Comparison of ENCODE assay signal across 16 cellular contexts in the genomic region with DNA sequence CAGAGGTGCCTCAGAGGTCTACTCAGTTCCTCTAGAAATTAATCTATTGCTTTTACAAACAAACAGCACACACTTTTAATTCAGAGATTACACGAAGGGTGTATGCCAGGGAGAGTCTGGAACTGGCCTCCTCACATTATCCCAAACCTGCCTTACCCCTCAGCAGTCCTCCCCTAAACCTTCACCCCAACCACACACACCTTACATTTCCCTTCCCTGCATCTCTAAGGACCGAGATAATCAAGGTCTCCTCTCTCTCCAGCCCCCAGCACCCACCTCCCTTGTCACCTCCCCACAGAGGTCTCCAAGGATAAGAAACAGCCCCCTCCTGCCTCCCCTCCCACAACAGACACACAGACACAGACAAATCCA. TPM values are rescaled to one million over a fixed set of nuclear protein-coding genes. Genes with fewer than 3 reads are reported as not detected.
DNase-seq lines count a peak whose midpoint lies in the region; ATAC-seq, FAIRE-seq and TF ChIP-seq lines count a peak whose summit lies in the region.
"Had no signal": no experiment of that assay in that cellular context is flagged by ENCODE, and none has a peak within 500 bp of the region (broad histone marks: within the 10 kb centered on the region; RNA-seq: fewer than 3 reads in every experiment).

No MANE protein-coding gene starts in this region.

- H3K9ac ChIP-seq in neuronal stem cell (ENCODE audit: low read depth, low read length, poor library complexity): no peak overlapping the region

- H3K4me3 ChIP-seq in gastroesophageal sphincter (no peak overlapping the region), neuronal stem cell (ENCODE audit: low read length in 2 of 2) (peak overlapping the region in 1 of 2 donors; percentile 46)

- H4K91ac ChIP-seq in neuronal stem cell (ENCODE audit: low read depth, low read length, poor library complexity): no peak overlapping the region

- no peak overlapping the region for H2BK5ac ChIP-seq in neuronal stem cell (ENCODE audit: low read length)

- H3K4ac ChIP-seq in neuronal stem cell (ENCODE audit: low read length): no peak overlapping the region

- no peak overlapping the region for H4K8ac ChIP-seq in neuronal stem cell (ENCODE audit: low read depth, low read length)

- H3K18ac ChIP-seq in neuronal stem cell (ENCODE audit: low read length): no peak overlapping the region

- H3K9me3 ChIP-seq in T-helper 17 cell (ENCODE audit: control insufficient read depth, low read length, poor library complexity, severe bottlenecking): no peaks in the 10 kb centered on the region
- no peaks in the 10 kb centered on the region for H3K9me3 ChIP-seq in gastroesophageal sphincter
- no peaks in the 10 kb centered on the region for H3K9me3 ChIP-seq in neuronal stem cell (replicated peaks in 1 of 2; ENCODE audit: control insufficient read depth in 2 of 2, insufficient read depth in 1 of 2, low read depth in 1 of 2, low read length in 2 of 2)
- H3K9me3 ChIP-seq: left lung had no signal

- FAIRE-seq in GM12891 (lab: Jason Lieb, UNC): no peak

- H3K4me1 Mint-ChIP-seq in T-helper 17 cell: peaks cover 11% of the 10 kb centered on the region

- H3K14ac ChIP-seq in neuronal stem cell (ENCODE audit: low read length): no peak overlapping the region

- TF ChIP-seq CTCF in gastroesophageal sphincter (IDR thresholded peaks at IDR 0.05): no peak

- H3K4me2 ChIP-seq in neuronal stem cell (ENCODE audit: insufficient read depth, low read length, poor library complexity, severe bottlenecking): no peak overlapping the region

- H2AK5ac ChIP-seq in neuronal stem cell (ENCODE audit: low read depth, low read length): no peak overlapping the region

- no peak for DNase-seq in GM12891 (ENCODE audit: insufficient read length, low spot score)
- DNase-seq in T-helper 17 cell: no peak
- DNase-seq in neuronal stem cell (ENCODE audit: low spot score): no peak
- no peak for DNase-seq in NCI-H187 (lab: John Stamatoyannopoulos, UW)
- DNase-seq in NCI-H526 (lab: John Stamatoyannopoulos, UW): no peak
- DNase-seq: activated naive CD4-positive, alpha-beta T cell; IMR-90; NCI-H1092 treated with DMSO at 0.1 percent for 48 hours; NCI-H446 treated with DMSO at 0.1 percent for 48 hours; PC-3; SW 1271 had no signal

- H3K27ac Mint-ChIP-seq in T-helper 17 cell: peak overlapping the region; percentile 51

- no peaks in the 10 kb centered on the region for H3K36me3 ChIP-seq in gastroesophageal sphincter
- no peaks in the 10 kb centered on the region for H3K36me3 ChIP-seq in neuronal stem cell (replicated peaks in 1 of 2; ENCODE audit: control insufficient read depth in 2 of 2, insufficient read depth in 2 of 2, low read length in 2 of 2)

- WGBS in gastroesophageal sphincter (ENCODE audit: low coverage in 1 of 2), 2 donors: 0% methylated on average over 1 of the region's 2 CpGs; no CpG with 5 or more reads in 1 of the 2 donors
- no CpG with 5 or more reads among the region's 2 CpGs for WGBS in neuronal stem cell (ENCODE audit: extremely low coverage in 2 of 2, insufficient read length in 2 of 2, insufficient replicate concordance in 1 of 2), 2 donors

- no peak overlapping the region for H3K27ac ChIP-seq in gastroesophageal sphincter
- H3K27ac ChIP-seq in neuronal stem cell (replicated peaks; ENCODE audit: low read length): no peak overlapping the region

- H3K36me3 Mint-ChIP-seq in T-helper 17 cell (ENCODE audit: low read depth): peaks cover 7% of the 10 kb centered on the region

- no peak overlapping the region for H2BK120ac ChIP-seq in neuronal stem cell (ENCODE audit: low read depth, low read length)

- no peak overlapping the region for H3K4me3 Mint-ChIP-seq in T-helper 17 cell

- no peak overlapping the region for H2BK12ac ChIP-seq in neuronal stem cell (ENCODE audit: low read length)

- H3K27me3 Mint-ChIP-seq in T-helper 17 cell: peaks cover 36% of the 10 kb centered on the region

- no peak overlapping the region for H3K23ac ChIP-seq in neuronal stem cell (ENCODE audit: low read depth, low read length, poor library complexity)

- TF ChIP-seq EP300 in gastroesophageal sphincter (IDR thresholded peaks at IDR 0.05): no peak

- no peaks in the 10 kb centered on the region for H3K79me1 ChIP-seq in neuronal stem cell (ENCODE audit: low read depth, low read length)

- no peaks in the 10 kb centered on the region for H3K4me1 ChIP-seq in gastroesophageal sphincter
- H3K4me1 ChIP-seq in neuronal stem cell (ENCODE audit: control insufficient read depth in 2 of 2, insufficient read depth in 1 of 2, low read depth in 1 of 2, low read length in 2 of 2): no peaks in the 10 kb centered on the region

- TF ChIP-seq POLR2A in GM12891 (IDR thresholded peaks at IDR 0.05; ENCODE audit: low read depth, low read length) (peak; percentile 29; the same call in 1 of the 2 replicates), gastroesophageal sphincter (IDR thresholded peaks at IDR 0.05) (no peak)

- ATAC-seq in T-helper 17 cell (no peak), gastroesophageal sphincter (peak; percentile 22), GM21447 (IDR thresholded peaks at IDR 0.05; ENCODE audit: unreplicated experiment) (no peak)
- ATAC-seq: PC-3 had no signal

- no peak overlapping the region for H2BK15ac ChIP-seq in neuronal stem cell (ENCODE audit: low read length)

- H3K27me3 ChIP-seq in gastroesophageal sphincter: no peaks in the 10 kb centered on the region
- H3K27me3 ChIP-seq in neuronal stem cell (ENCODE audit: control insufficient read depth in 3 of 3, insufficient read depth in 3 of 3, low read depth in 1 of 3, low read length in 3 of 3): peaks cover 0 to 49% (median 0%) of the 10 kb centered on the region in 3 experiments

- peak overlapping the region; percentile 74 for H2AFZ ChIP-seq in neuronal stem cell (ENCODE audit: low read length)

TF ChIP-seq in GM12891, 5 proteins besides CTCF, POLR2A, EP300 and RAD21:
- TF ChIP-seq TAF1 (IDR thresholded peaks at IDR 0.05; ENCODE audit: low read depth, low read length): no peak
- TF ChIP-seq POLR2AphosphoS5 (IDR thresholded peaks at IDR 0.05; ENCODE audit: low read depth, low read length): no peak
- no peak for TF ChIP-seq PAX5 (IDR thresholded peaks at IDR 0.05; ENCODE audit: insufficient read depth, low read length, severe bottlenecking)
- no peak for TF ChIP-seq POU2F2 (IDR thresholded peaks at IDR 0.05; ENCODE audit: low read depth, low read length)
- TF ChIP-seq SPI1 (IDR thresholded peaks at IDR 0.05; ENCODE audit: low read depth, low read length): no peak

RNA-seq across cellular contexts. Expression of a gene that starts 6.1 kb away (rescaled TPM):
- polyA plus RNA-seq in GM12891 (2012; ENCODE audit: low read depth, missing spikeins): 1,438 TPM
- total RNA-seq in T-helper 17 cell: 10 to 100 TPM; 39.8 to 46.5 TPM
- 10 to 100 TPM in 3 of 4 donors, 1 to 10 TPM in 1; 5.8 to 80.7 (median 55.5) TPM for total RNA-seq in gastroesophageal sphincter
- 2.2 TPM for polyA plus RNA-seq in neuronal stem cell (2013, experiment 1 of 2)
- polyA plus RNA-seq in neuronal stem cell (2013, experiment 2 of 2): 1.8 TPM
- total RNA-seq: IMR-90, PC-3 had no signal
- polyA plus RNA-seq: IMR-90 had no signal

RNA-seq across cellular contexts. Expression of a gene that starts 53.4 kb away (rescaled TPM):
- 643 TPM for polyA plus RNA-seq in GM12891 (2012; ENCODE audit: low read depth, missing spikeins)
- total RNA-seq in T-helper 17 cell: 1 to 10 TPM; 2.8 to 8.8 TPM
- 10 to 100 TPM in 1 of 4 donors, 1 to 10 TPM in 1, under 1 TPM in 1, not detected in 1; 0.93 to 50.6 (median 7.4) TPM for total RNA-seq in gastroesophageal sphincter
- polyA plus RNA-seq in neuronal stem cell (2013, experiment 1 of 2): 0.07 TPM
- 0.07 TPM for polyA plus RNA-seq in neuronal stem cell (2013, experiment 2 of 2)
- total RNA-seq: IMR-90, osteoblast, PC-3, temporal lobe had no signal
- polyA plus RNA-seq: IMR-90 had no signal

RNA-seq across cellular contexts. Expression of a gene that starts 53.7 kb away (rescaled TPM):
- 1,375 TPM for polyA plus RNA-seq in GM12891 (2012; ENCODE audit: low read depth, missing spikeins)
- total RNA-seq in T-helper 17 cell: 10 to 100 TPM; 18.2 to 21.5 TPM
- total RNA-seq in gastroesophageal sphincter: 1 to 10 TPM in 3 of 4 donors, not detected in 1; 1.7 to 7.8 (median 4.3) TPM
- 0.01 TPM for polyA plus RNA-seq in neuronal stem cell (2013, experiment 1 of 2)
- polyA plus RNA-seq in neuronal stem cell (2013, experiment 2 of 2): not detected
- total RNA-seq: IMR-90, osteoblast, PC-3 had no signal
- polyA plus RNA-seq: IMR-90 had no signal
